ENCODE assay signal across 14 cellular contexts in the genomic region with DNA sequence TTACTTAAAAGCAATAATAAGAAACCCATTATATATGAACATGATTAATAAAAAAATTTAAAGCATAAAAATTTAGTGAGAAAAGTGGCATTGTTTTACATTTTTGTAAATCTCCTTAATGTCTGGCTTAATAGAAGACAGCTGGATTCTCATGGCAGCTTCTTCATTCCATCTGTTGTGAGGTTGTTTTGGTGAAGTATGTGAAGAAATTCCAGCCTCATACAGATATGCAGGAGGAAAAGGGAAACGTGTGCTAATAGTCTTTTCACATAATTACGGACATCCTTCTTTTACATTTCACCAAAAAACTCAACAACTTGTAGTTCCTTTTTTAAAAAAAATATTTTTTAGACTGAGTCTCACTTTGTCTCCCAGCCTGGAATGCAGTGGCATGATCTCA.
"Had no signal": no experiment of that assay in that cellular context is flagged by ENCODE, and none has a peak within 500 bp of the region (broad histone marks: within the 10 kb centered on the region; RNA-seq: fewer than 3 reads in every experiment).

No MANE protein-coding gene starts in this region.

- H3K9me3 ChIP-seq: ascending aorta, breast epithelium, prostate gland, suprapubic skin had no signal

- H3K27ac Mint-ChIP-seq: immature natural killer cell; natural killer cell treated with Interleukin-12 subunit alpha and Interleukin-12 subunit beta and Interleukin-15 and Interleukin-18, amount 100 ng/mL, for 72 hours had no signal

- H3K4me3 Mint-ChIP-seq: immature natural killer cell; natural killer cell treated with Interleukin-12 subunit alpha and Interleukin-12 subunit beta and Interleukin-15 and Interleukin-18, amount 100 ng/mL, for 72 hours had no signal

- H3K27me3 Mint-ChIP-seq: natural killer cell treated with Interleukin-12 subunit alpha and Interleukin-12 subunit beta and Interleukin-15 and Interleukin-18, amount 100 ng/mL, for 72 hours had no signal

- ATAC-seq: natural killer cell treated with Interleukin-12 subunit alpha and Interleukin-12 subunit beta and Interleukin-15 and Interleukin-18, amount 100 ng/mL, for 72 hours; right cardiac atrium; stimulated activated naive CD8-positive, alpha-beta T cell treated with anti-CD3 and anti-CD28 coated beads, Interleukin-15, Interleukin-2, amounts not matched to agents 100 U/mL and 50 U/mL, for 24 hours had no signal

- FAIRE-seq: small intestine had no signal

- H3K9me3 Mint-ChIP-seq: immature natural killer cell; natural killer cell treated with Interleukin-12 subunit alpha and Interleukin-12 subunit beta and Interleukin-15 and Interleukin-18, amount 100 ng/mL, for 72 hours had no signal

- H3K4me1 Mint-ChIP-seq: immature natural killer cell had no signal

- H3K4me1 ChIP-seq: breast epithelium had no signal

- H3K27ac ChIP-seq: breast epithelium, prostate gland, suprapubic skin had no signal

- DNase-seq: activated CD4-positive, alpha-beta T cell treated with anti-CD3 and anti-CD28 coated beads, Interleukin-2, amount 50 U/mL, for 1 hour; activated CD4-positive, CD25-positive, alpha-beta regulatory T cell; activated naive CD4-positive, alpha-beta T cell; cerebellar nuclear complex; immature natural killer cell; nucleus accumbens; right cardiac atrium; small intestine; stimulated activated naive CD8-positive, alpha-beta T cell treated with anti-CD3 and anti-CD28 coated beads, Interleukin-15, Interleukin-2, amounts not matched to agents 100 U/mL and 50 U/mL, for 24 hours had no signal

- H3K27me3 ChIP-seq: ascending aorta, breast epithelium, suprapubic skin had no signal

- H3K4me3 ChIP-seq: ascending aorta, breast epithelium, prostate gland, suprapubic skin had no signal

- H3K36me3 ChIP-seq: ascending aorta, breast epithelium, prostate gland had no signal
